1 cellular context compared by ENCODE assay signal in the genomic region with DNA sequence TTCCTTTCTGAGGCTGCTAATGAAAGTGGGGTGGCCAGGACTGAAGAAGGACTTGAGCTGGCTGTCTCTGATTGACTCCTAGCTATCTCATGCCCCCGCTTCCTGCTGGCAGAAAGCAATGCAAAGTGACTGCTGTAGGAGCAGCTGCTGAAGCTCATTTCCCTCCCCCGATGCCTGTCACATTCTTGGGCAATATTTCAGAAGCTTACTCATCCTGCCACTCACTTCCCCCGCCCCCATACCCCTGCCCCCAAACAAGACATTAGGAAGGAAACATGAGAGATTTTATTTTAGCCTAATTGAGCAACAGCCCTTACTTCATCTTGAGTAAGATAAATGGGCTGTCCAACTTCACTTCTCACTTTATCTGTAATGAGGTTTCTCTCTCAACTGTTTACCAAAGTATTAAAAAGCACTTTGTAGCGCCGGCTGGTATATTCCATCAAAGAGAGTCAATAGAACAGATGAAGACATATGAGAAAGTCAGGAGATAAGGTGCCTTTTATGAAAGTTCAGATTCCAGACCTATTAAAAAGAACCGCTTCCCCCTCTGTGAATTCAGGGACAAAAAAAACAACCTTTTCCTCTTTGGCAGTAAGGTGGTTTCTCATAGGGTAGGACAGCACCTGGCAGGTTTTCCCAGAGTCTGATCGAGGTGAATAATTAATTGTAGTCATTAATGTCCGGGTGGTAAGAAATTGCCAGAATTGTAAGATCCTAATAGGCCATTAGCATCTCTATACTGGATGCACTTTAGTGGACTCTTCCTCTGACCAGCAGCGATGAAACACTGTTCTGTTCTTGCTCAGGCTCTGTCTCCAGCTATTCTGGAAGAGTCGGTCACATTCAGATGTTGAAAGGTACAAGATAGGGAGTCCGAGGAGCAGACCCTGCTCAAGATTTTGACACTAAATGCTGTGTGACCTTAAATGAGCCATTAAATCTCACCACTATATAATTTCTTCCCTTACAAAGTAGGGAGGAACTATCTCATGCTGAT.
TF ChIP-seq lines count a peak whose summit lies in the region.

No MANE protein-coding gene starts in this region.

TF ChIP-seq in HepG2, 621 proteins besides CTCF, POLR2A, EP300 and RAD21 (continued from another document and continues in another):
- TF ChIP-seq, protein P1, sequence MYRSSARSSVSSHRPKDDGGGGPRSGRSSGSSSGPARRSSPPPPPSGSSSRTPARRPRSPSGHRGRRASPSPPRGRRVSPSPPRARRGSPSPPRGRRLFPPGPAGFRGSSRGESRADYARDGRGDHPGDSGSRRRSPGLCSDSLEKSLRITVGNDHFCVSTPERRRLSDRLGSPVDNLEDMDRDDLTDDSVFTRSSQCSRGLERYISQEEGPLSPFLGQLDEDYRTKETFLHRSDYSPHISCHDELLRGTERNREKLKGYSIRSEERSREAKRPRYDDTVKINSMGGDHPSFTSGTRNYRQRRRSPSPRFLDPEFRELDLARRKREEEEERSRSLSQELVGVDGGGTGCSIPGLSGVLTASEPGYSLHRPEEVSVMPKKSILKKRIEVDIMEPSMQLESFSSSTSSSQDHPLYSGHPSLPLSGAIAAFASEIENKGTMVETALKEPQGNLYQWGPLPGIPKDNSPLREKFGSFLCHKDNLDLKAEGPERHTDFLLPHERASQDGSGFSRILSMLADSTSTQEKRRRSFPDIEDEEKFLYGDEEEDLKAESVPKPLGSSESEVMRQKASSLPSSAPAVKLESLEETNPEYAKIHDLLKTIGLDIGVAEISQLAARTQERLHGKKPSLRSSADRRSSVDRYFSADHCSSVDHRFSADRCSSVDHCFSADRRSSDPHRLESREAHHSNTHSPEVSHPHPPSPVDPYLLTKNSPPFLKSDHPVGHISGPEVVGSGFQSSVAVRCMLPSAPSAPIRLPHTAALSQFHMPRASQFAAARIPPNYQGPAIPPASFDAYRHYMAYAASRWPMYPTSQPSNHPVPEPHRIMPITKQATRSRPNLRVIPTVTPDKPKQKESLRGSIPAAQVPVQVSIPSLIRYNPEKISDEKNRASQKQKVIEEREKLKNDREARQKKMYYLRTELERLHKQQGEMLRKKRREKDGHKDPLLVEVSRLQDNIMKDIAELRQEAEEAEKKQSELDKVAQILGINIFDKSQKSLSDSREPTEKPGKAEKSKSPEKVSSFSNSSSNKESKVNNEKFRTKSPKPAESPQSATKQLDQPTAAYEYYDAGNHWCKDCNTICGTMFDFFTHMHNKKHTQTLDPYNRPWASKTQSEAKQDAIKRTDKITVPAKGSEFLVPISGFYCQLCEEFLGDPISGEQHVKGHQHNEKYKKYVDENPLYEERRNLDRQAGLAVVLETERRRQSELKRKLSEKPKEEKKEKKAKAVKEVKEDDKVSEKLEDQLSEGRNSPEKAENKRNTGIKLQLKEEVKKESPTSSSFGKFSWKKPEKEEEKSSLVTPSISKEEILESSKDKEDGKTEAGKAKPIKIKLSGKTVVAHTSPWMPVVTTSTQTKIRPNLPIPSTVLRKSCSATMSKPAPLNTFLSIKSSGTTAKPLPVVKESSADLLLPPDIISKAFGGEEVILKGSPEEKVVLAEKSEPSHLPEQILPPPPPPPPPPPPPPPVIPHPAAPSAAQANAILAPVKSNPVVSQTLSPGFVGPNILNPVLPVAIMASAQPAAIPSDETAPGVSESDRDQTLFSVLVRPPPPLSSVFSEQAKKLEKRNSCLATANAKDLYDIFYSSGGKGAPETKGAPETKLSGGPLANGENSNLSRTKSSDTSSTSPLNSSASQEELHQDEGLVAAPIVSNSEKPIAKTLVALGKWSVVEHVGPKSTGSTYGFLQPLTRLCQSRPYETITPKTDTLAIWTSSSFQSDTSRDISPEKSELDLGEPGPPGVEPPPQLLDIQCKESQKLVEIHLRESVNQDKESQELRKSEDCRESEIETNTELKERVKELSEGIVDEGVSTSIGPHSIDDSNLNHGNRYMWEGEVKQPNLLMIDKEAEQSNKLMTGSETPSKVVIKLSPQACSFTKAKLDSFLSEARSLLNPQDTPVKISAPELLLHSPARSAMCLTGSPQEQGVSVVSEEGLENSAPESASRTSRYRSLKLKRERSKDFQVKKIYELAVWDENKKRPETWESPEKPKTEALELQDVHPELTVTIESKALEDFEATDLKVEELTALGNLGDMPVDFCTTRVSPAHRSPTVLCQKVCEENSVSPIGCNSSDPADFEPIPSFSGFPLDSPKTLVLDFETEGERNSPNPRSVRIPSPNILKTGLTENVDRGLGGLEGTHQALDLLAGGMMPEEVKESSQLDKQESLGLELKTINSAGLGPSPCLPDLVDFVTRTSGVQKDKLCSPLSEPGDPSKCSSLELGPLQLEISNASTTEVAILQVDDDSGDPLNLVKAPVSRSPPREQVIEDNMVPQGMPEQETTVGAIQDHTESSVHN (CRISPR knock-in tag; IDR thresholded peaks at IDR 0.05), result no peak
- TF ChIP-seq ZNF713 (CRISPR knock-in tag; IDR thresholded peaks at IDR 0.05), result no peak
- TF ChIP-seq, protein P2, sequence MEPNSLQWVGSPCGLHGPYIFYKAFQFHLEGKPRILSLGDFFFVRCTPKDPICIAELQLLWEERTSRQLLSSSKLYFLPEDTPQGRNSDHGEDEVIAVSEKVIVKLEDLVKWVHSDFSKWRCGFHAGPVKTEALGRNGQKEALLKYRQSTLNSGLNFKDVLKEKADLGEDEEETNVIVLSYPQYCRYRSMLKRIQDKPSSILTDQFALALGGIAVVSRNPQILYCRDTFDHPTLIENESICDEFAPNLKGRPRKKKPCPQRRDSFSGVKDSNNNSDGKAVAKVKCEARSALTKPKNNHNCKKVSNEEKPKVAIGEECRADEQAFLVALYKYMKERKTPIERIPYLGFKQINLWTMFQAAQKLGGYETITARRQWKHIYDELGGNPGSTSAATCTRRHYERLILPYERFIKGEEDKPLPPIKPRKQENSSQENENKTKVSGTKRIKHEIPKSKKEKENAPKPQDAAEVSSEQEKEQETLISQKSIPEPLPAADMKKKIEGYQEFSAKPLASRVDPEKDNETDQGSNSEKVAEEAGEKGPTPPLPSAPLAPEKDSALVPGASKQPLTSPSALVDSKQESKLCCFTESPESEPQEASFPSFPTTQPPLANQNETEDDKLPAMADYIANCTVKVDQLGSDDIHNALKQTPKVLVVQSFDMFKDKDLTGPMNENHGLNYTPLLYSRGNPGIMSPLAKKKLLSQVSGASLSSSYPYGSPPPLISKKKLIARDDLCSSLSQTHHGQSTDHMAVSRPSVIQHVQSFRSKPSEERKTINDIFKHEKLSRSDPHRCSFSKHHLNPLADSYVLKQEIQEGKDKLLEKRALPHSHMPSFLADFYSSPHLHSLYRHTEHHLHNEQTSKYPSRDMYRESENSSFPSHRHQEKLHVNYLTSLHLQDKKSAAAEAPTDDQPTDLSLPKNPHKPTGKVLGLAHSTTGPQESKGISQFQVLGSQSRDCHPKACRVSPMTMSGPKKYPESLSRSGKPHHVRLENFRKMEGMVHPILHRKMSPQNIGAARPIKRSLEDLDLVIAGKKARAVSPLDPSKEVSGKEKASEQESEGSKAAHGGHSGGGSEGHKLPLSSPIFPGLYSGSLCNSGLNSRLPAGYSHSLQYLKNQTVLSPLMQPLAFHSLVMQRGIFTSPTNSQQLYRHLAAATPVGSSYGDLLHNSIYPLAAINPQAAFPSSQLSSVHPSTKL (CRISPR knock-in tag; IDR thresholded peaks at IDR 0.05), result peak; percentile 80
- no peak for TF ChIP-seq NFYB (CRISPR knock-in tag; IDR thresholded peaks at IDR 0.05)
- TF ChIP-seq, protein P3, sequence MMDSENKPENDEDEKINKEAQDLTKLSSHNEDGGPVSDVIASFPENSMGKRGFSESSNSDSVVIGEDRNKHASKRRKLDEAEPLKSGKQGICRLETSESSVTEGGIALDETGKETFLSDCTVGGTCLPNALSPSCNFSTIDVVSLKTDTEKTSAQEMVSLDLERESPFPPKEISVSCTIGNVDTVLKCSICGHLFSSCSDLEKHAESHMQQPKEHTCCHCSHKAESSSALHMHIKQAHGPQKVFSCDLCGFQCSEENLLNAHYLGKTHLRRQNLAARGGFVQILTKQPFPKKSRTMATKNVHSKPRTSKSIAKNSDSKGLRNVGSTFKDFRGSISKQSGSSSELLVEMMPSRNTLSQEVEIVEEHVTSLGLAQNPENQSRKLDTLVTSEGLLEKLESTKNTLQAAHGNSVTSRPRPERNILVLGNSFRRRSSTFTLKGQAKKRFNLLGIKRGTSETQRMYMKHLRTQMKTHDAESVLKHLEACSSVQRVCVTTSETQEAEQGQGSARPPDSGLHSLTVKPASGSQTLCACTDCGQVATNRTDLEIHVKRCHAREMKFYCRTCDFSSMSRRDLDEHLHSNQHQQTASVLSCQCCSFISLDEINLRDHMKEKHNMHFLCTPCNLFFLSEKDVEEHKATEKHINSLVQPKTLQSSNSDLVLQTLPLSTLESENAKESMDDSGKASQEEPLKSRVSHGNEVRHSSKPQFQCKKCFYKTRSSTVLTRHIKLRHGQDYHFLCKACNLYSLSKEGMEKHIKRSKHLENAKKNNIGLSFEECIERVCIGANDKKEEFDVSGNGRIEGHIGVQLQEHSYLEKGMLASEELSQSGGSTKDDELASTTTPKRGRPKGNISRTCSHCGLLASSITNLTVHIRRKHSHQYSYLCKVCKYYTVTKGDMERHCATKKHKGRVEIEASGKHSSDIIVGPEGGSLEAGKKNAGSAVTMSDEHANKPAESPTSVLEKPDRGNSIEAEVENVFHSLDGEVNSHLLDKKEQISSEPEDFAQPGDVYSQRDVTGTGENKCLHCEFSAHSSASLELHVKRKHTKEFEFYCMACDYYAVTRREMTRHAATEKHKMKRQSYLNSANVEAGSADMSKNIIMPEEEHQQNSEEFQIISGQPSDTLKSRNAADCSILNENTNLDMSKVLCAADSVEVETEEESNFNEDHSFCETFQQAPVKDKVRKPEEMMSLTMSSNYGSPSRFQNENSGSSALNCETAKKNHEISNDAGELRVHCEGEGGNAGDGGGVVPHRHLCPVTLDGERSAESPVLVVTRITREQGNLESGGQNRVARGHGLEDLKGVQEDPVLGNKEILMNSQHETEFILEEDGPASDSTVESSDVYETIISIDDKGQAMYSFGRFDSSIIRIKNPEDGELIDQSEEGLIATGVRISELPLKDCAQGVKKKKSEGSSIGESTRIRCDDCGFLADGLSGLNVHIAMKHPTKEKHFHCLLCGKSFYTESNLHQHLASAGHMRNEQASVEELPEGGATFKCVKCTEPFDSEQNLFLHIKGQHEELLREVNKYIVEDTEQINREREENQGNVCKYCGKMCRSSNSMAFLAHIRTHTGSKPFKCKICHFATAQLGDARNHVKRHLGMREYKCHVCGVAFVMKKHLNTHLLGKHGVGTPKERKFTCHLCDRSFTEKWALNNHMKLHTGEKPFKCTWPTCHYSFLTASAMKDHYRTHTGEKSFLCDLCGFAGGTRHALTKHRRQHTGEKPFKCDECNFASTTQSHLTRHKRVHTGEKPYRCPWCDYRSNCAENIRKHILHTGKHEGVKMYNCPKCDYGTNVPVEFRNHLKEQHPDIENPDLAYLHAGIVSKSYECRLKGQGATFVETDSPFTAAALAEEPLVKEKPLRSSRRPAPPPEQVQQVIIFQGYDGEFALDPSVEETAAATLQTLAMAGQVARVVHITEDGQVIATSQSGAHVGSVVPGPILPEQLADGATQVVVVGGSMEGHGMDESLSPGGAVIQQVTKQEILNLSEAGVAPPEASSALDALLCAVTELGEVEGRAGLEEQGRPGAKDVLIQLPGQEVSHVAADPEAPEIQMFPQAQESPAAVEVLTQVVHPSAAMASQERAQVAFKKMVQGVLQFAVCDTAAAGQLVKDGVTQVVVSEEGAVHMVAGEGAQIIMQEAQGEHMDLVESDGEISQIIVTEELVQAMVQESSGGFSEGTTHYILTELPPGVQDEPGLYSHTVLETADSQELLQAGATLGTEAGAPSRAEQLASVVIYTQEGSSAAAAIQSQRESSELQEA (CRISPR knock-in tag; IDR thresholded peaks at IDR 0.05; ENCODE audit: not compliant biosample characterization), result no peak
- no peak for TF ChIP-seq ZBTB7A (CRISPR knock-in tag; IDR thresholded peaks at IDR 0.05)
- TF ChIP-seq ZNF746 (CRISPR knock-in tag; IDR thresholded peaks at IDR 0.05), result no peak
- TF ChIP-seq TMF1 (CRISPR knock-in tag; IDR thresholded peaks at IDR 0.05; ENCODE audit: low read depth), result no peak
- TF ChIP-seq NR2F6 (IDR thresholded peaks at IDR 0.05), result peak; percentile 80
- TF ChIP-seq NR2F6 (CRISPR knock-in tag; IDR thresholded peaks at IDR 0.05), result peak; percentile 56
- TF ChIP-seq TCF7L2 (IDR thresholded peaks at IDR 0.05; ENCODE audit: low read depth, low read length), result peak; percentile 99
- TF ChIP-seq ZNF124 (CRISPR knock-in tag; IDR thresholded peaks at IDR 0.05), result 0 out of 2 replicates have a peak, but pooled peaks have one; percentile 52
- TF ChIP-seq RORA (CRISPR knock-in tag; IDR thresholded peaks at IDR 0.05), result 0 out of 2 replicates have a peak, but pooled peaks have one; percentile 50
- peak; percentile 100 for TF ChIP-seq TCF7 (IDR thresholded peaks at IDR 0.05; ENCODE audit: low read depth)
- TF ChIP-seq NFYC (CRISPR knock-in tag; IDR thresholded peaks at IDR 0.05), result peak; percentile 9; the same call in 1 of the 2 replicates
- TF ChIP-seq HHEX (CRISPR knock-in tag; IDR thresholded peaks at IDR 0.05), result peak; percentile 63
- TF ChIP-seq PHF8 (CRISPR knock-in tag; IDR thresholded peaks at IDR 0.05), result no peak
- TF ChIP-seq, protein P4, sequence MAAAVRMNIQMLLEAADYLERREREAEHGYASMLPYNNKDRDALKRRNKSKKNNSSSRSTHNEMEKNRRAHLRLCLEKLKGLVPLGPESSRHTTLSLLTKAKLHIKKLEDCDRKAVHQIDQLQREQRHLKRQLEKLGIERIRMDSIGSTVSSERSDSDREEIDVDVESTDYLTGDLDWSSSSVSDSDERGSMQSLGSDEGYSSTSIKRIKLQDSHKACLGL (CRISPR knock-in tag; IDR thresholded peaks at IDR 0.05), result no peak
- peak; percentile 100 for TF ChIP-seq ISL2 (CRISPR knock-in tag; IDR thresholded peaks at IDR 0.05)
- no peak for TF ChIP-seq KDM4B (CRISPR knock-in tag; IDR thresholded peaks at IDR 0.05)
- TF ChIP-seq ISX (CRISPR knock-in tag; conservative IDR thresholded peaks at IDR 0.05), result no peak
- TF ChIP-seq, protein P5, sequence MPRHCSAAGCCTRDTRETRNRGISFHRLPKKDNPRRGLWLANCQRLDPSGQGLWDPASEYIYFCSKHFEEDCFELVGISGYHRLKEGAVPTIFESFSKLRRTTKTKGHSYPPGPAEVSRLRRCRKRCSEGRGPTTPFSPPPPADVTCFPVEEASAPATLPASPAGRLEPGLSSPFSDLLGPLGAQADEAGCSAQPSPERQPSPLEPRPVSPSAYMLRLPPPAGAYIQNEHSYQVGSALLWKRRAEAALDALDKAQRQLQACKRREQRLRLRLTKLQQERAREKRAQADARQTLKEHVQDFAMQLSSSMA (CRISPR knock-in tag; IDR thresholded peaks at IDR 0.05), result no peak
- no peak for TF ChIP-seq ZNF343 (CRISPR knock-in tag; IDR thresholded peaks at IDR 0.05)
- TF ChIP-seq ZKSCAN1 (IDR thresholded peaks at IDR 0.05; ENCODE audit: low read length), result no peak
- no peak for TF ChIP-seq HMGA1 (CRISPR knock-in tag; conservative IDR thresholded peaks at IDR 0.05)
- no peak for TF ChIP-seq FOSL1 (CRISPR knock-in tag; IDR thresholded peaks at IDR 0.05; ENCODE audit: borderline replicate concordance)
- no peak for TF ChIP-seq SKI (IDR thresholded peaks at IDR 0.05; ENCODE audit: partially characterized antibody)
- TF ChIP-seq FOXA3 (CRISPR knock-in tag; IDR thresholded peaks at IDR 0.05), result peak; percentile 84
- no peak for TF ChIP-seq ZNF232 (CRISPR knock-in tag; IDR thresholded peaks at IDR 0.05; ENCODE audit: borderline replicate concordance)
- TF ChIP-seq ZNF703 (CRISPR knock-in tag; IDR thresholded peaks at IDR 0.05; ENCODE audit: borderline replicate concordance), result no peak
- TF ChIP-seq FOXK2 (IDR thresholded peaks at IDR 0.05), result no peak
- TF ChIP-seq AGO2 (optimal IDR thresholded peaks at IDR 0.05; ENCODE audit: low read depth, low read length), result no peak
- peak; percentile 89; the same call in 1 of the 2 replicates for TF ChIP-seq HMG20A (CRISPR knock-in tag; IDR thresholded peaks at IDR 0.05; ENCODE audit: borderline replicate concordance)
- no peak; the same call in 1 of the 2 replicates for TF ChIP-seq YEATS4 (CRISPR knock-in tag; IDR thresholded peaks at IDR 0.05; ENCODE audit: borderline replicate concordance)
- TF ChIP-seq ATRX (CRISPR knock-in tag; IDR thresholded peaks at IDR 0.05; ENCODE audit: borderline replicate concordance), result no peak
- TF ChIP-seq NCOA2 (CRISPR knock-in tag; IDR thresholded peaks at IDR 0.05), result peak; percentile 96
- 0 out of 2 replicates have a peak, but pooled peaks have one; percentile 17 for TF ChIP-seq ZFY (CRISPR knock-in tag; IDR thresholded peaks at IDR 0.05)
